ENCODE assay signal across 8 cellular contexts in genomic region chr14:100031506-100032281, GRCh38. TPM values are rescaled to one million over a fixed set of nuclear protein-coding genes. Genes with fewer than 3 reads are reported as not detected.
DNase-seq lines count a peak whose midpoint lies in the region; FAIRE-seq and TF ChIP-seq lines count a peak whose summit lies in the region.

No MANE protein-coding gene starts in this region.

- peak overlapping the region in 3 of 5 donors; percentile 23 to 58 (median 56) for H3K9ac ChIP-seq in subcutaneous abdominal adipose tissue (ENCODE audit: low read length in 5 of 5)

- intact Hi-C loops in left ventricle myocardium inferior (cut with micrococcal nuclease) = no loop called here

- peak overlapping the region; percentile 70 for H3K27ac ChIP-seq in VCaP
- H3K27ac ChIP-seq in left ventricle myocardium inferior (replicated peaks) = peak overlapping the region; percentile 37
- peak overlapping the region; percentile 79 for H3K27ac ChIP-seq in subcutaneous abdominal adipose tissue (ENCODE audit: low read depth, low read length)

- TF ChIP-seq CTCF in HFF-Myc (IDR thresholded peaks at IDR 0.05; ENCODE audit: low read depth, low read length, missing control alignments) = no peak
- no peak for TF ChIP-seq CTCF in VCaP (conservative IDR thresholded peaks at IDR 0.05)
- no peak for TF ChIP-seq CTCF in left ventricle myocardium inferior (IDR thresholded peaks at IDR 0.05; ENCODE audit: borderline replicate concordance)

- H3K4me1 ChIP-seq in left ventricle myocardium inferior (peaks cover 27% of the 10 kb centered on the region), subcutaneous abdominal adipose tissue (ENCODE audit: control insufficient read depth in 5 of 5, insufficient read depth in 5 of 5, low read length in 5 of 5) (peaks cover 4 to 26% (median 24%) of the 10 kb centered on the region in 5 donors)

- H3K27me3 ChIP-seq in left ventricle myocardium inferior (ENCODE audit: low read depth) (no peaks in the 10 kb centered on the region), subcutaneous abdominal adipose tissue (ENCODE audit: control insufficient read depth in 5 of 5, insufficient read depth in 4 of 5, low read length in 5 of 5) (no peaks in the 10 kb centered on the region)

- peak; percentile 93 for DNase-seq in HFF-Myc (ENCODE audit: extremely low read depth, low read depth)
- no peak for DNase-seq in left ventricle myocardium inferior
- DNase-seq in GM19239 (ENCODE audit: insufficient read length, low spot score) = no peak
- no peak for DNase-seq in cerebellum (ENCODE audit: low spot score)
- DNase-seq in stimulated activated CD4-positive, alpha-beta T cell treated with anti-CD3 and anti-CD28 coated beads, Interleukin-2, amount 100 ng/mL, for 48 hours = no peak
- no peak for DNase-seq in activated effector memory CD4-positive, alpha-beta T cell treated with anti-CD3 and anti-CD28 coated beads, Interleukin-2, amount 50 U/mL, for 16 hours

- H3K4me3 ChIP-seq in HFF-Myc (replicated peaks; ENCODE audit: low read depth, low read length) = peak overlapping the region; percentile 40
- H3K4me3 ChIP-seq in left ventricle myocardium inferior = peak overlapping the region; percentile 23
- H3K4me3 ChIP-seq in subcutaneous abdominal adipose tissue (ENCODE audit: low read depth in 1 of 5, low read length in 5 of 5) = peak overlapping the region in 3 of 5 donors; percentile 3 to 54 (median 47)

- no peak for FAIRE-seq in GM19239 (lab: Jason Lieb, UNC)

- H3K9me3 ChIP-seq in left ventricle myocardium inferior (replicated peaks) (no peaks in the 10 kb centered on the region), subcutaneous abdominal adipose tissue (ENCODE audit: control insufficient read depth in 5 of 5, low read length in 5 of 5) (no peaks in the 10 kb centered on the region)

- H3K36me3 ChIP-seq in left ventricle myocardium inferior (no peaks in the 10 kb centered on the region), subcutaneous abdominal adipose tissue (ENCODE audit: control insufficient read depth in 5 of 5, insufficient read depth in 5 of 5, low read length in 5 of 5) (no peaks in the 10 kb centered on the region)

RNA-seq across cellular contexts. Expression of gene EVL, which starts 33.5 kb away (rescaled TPM):
- 39.7 TPM for total RNA-seq in left ventricle myocardium inferior
- 120 TPM for total RNA-seq in cerebellum
